Comparison of ENCODE assay signal across 1 cellular context in the genomic region with DNA sequence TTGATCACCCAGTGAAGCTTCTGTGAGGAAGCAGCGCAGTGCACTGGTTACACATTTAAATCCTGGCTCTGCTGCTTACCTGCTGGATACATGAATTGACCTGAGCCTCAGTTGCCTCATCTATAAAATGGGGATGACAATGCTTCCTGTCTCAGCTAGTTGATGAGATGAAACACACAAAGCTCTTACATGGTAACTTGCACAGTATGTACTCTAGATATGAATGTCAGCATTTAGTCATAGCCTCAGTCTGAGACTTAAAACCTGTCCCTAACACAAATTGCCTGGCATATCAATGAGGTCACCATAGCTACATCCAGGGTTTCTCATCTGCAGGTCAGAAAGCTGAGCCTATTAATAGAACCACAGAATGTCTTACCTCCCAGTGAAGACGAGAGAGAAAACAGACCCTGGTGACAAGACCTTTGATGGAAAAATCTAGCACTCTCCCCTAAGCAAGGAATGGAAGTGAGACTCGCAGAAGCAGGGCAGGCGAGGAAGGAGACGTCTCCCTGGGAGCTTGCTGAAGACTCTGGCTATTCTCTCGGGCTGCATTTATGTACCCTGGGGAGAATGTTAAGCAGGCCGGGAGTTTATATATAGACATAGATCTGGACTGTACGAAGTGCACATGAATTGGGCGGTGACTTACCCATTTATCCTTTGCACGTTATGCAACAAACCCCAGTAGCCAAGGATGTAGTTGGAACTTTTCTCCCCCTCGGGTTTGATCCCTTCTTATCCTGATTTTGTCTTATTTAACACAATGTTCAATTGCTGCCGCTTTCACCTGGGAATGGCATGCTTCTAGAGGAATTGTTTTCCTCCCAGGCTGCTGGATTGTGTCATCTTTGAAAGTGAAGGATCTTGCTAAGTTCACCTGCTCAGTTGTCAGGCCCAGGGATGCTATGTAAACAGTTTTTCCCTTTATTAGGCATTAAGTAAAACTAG.
A peak's percentile ranks its signal among the peaks of the same experiment; 100 is the strongest.
TF ChIP-seq lines count a peak whose summit lies in the region.

No MANE protein-coding gene starts in this region.

TF ChIP-seq in HepG2, 621 proteins besides CTCF, POLR2A, EP300 and RAD21:
- TF ChIP-seq, protein P1, sequence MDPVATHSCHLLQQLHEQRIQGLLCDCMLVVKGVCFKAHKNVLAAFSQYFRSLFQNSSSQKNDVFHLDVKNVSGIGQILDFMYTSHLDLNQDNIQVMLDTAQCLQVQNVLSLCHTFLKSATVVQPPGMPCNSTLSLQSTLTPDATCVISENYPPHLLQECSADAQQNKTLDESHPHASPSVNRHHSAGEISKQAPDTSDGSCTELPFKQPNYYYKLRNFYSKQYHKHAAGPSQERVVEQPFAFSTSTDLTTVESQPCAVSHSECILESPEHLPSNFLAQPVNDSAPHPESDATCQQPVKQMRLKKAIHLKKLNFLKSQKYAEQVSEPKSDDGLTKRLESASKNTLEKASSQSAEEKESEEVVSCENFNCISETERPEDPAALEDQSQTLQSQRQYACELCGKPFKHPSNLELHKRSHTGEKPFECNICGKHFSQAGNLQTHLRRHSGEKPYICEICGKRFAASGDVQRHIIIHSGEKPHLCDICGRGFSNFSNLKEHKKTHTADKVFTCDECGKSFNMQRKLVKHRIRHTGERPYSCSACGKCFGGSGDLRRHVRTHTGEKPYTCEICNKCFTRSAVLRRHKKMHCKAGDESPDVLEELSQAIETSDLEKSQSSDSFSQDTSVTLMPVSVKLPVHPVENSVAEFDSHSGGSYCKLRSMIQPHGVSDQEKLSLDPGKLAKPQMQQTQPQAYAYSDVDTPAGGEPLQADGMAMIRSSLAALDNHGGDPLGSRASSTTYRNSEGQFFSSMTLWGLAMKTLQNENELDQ (CRISPR knock-in tag; IDR thresholded peaks at IDR 0.05; ENCODE audit: borderline replicate concordance), result no peak
- TF ChIP-seq SMC3 (IDR thresholded peaks at IDR 0.05; ENCODE audit: low read length) (no peak), ZNF225 (CRISPR knock-in tag; IDR thresholded peaks at IDR 0.05) (no peak), KLF6 (CRISPR knock-in tag; IDR thresholded peaks at IDR 0.05) (no peak), ZNF737 (CRISPR knock-in tag; IDR thresholded peaks at IDR 0.05; ENCODE audit: borderline replicate concordance) (no peak), ZEB1 (IDR thresholded peaks at IDR 0.05; ENCODE audit: insufficient replicate concordance, low read depth) (no peak), RBM22 (optimal IDR thresholded peaks at IDR 0.05; ENCODE audit: low read length) (peak; percentile 20), SP140L (CRISPR knock-in tag; IDR thresholded peaks at IDR 0.05; ENCODE audit: borderline replicate concordance) (no peak), RBFOX2 (IDR thresholded peaks at IDR 0.05; ENCODE audit: low read depth, low read length) (0 out of 2 replicates have a peak, but pooled peaks have one; percentile 25), ZNF629 (CRISPR knock-in tag; conservative IDR thresholded peaks at IDR 0.05) (peak; percentile 92), ZNF761 (CRISPR knock-in tag; conservative IDR thresholded peaks at IDR 0.05) (no peak), ZNF44 (CRISPR knock-in tag; IDR thresholded peaks at IDR 0.05) (no peak), AKAP8 (CRISPR knock-in tag; IDR thresholded peaks at IDR 0.05) (no peak), CEBPG (CRISPR knock-in tag; IDR thresholded peaks at IDR 0.05) (no peak)
- TF ChIP-seq, protein P2, sequence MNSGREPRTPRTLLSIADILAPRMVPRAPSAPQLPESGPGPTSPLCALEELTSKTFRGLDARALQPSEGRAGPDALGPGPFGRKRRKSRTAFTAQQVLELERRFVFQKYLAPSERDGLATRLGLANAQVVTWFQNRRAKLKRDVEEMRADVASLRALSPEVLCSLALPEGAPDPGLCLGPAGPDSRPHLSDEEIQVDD (CRISPR knock-in tag; IDR thresholded peaks at IDR 0.05; ENCODE audit: borderline replicate concordance), result no peak
- TF ChIP-seq, protein P3, sequence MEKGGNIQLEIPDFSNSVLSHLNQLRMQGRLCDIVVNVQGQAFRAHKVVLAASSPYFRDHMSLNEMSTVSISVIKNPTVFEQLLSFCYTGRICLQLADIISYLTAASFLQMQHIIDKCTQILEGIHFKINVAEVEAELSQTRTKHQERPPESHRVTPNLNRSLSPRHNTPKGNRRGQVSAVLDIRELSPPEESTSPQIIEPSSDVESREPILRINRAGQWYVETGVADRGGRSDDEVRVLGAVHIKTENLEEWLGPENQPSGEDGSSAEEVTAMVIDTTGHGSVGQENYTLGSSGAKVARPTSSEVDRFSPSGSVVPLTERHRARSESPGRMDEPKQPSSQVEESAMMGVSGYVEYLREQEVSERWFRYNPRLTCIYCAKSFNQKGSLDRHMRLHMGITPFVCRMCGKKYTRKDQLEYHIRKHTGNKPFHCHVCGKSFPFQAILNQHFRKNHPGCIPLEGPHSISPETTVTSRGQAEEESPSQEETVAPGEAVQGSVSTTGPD (CRISPR knock-in tag; IDR thresholded peaks at IDR 0.05), result no peak
- TF ChIP-seq, protein P4, sequence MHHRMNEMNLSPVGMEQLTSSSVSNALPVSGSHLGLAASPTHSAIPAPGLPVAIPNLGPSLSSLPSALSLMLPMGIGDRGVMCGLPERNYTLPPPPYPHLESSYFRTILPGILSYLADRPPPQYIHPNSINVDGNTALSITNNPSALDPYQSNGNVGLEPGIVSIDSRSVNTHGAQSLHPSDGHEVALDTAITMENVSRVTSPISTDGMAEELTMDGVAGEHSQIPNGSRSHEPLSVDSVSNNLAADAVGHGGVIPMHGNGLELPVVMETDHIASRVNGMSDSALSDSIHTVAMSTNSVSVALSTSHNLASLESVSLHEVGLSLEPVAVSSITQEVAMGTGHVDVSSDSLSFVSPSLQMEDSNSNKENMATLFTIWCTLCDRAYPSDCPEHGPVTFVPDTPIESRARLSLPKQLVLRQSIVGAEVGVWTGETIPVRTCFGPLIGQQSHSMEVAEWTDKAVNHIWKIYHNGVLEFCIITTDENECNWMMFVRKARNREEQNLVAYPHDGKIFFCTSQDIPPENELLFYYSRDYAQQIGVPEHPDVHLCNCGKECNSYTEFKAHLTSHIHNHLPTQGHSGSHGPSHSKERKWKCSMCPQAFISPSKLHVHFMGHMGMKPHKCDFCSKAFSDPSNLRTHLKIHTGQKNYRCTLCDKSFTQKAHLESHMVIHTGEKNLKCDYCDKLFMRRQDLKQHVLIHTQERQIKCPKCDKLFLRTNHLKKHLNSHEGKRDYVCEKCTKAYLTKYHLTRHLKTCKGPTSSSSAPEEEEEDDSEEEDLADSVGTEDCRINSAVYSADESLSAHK (CRISPR knock-in tag; IDR thresholded peaks at IDR 0.05; ENCODE audit: borderline replicate concordance), result no peak
TF ChIP-seq in HepG2: peak in this region for 3.
